Comparison of ENCODE assay signal across 14 cellular contexts in the genomic region with DNA sequence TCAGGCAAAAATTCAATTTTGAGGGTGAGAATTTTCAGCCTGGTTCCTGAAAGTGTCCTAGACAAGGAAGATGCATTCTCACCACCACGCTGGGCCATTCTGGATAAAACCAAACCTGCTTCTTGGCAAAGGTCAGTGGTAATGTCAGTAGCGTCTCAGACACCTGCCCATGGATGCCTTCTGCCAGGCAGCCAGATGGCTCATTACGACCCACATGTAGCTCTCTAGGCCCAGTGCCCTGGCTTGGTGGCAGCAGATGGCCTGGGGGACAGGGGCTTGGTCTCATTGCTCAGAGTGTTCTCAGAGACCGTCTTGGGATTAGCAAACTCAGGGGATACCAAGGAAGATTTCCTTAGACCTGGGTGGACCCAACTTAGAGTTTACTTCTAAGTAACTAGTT.
DNase-seq lines count a peak whose midpoint lies in the region; ATAC-seq and TF ChIP-seq lines count a peak whose summit lies in the region.
"Had no signal": no experiment of that assay in that cellular context is flagged by ENCODE, and none has a peak within 500 bp of the region (broad histone marks: within the 10 kb centered on the region; RNA-seq: fewer than 3 reads in every experiment).

No MANE protein-coding gene starts in this region.

- H3K4me1 ChIP-seq in breast epithelium (peaks cover 27 to 29% of the 10 kb centered on the region in 2 donors), mesendoderm (ENCODE audit: control insufficient read depth, low read depth, low read length) (peaks cover 26% of the 10 kb centered on the region), upper lobe of right lung (peaks cover 37% of the 10 kb centered on the region), upper lobe of left lung (peaks cover 40 to 51% (median 44%) of the 10 kb centered on the region in 4 donors)

- no CpG with 5 or more reads among the region's 4 CpGs for WGBS in mesendoderm (ENCODE audit: extremely low coverage, insufficient coverage, low lambda C conversion rate)
- WGBS in upper lobe of left lung, 2 donors, result 89 to 97% methylated on average over 3 to 4 of the region's 4 CpGs

- ATAC-seq in upper lobe of right lung (no peak), GM21825 (IDR thresholded peaks at IDR 0.05; ENCODE audit: unreplicated experiment) (no peak), upper lobe of left lung (ENCODE audit: low FRiP score in 2 of 2) (no peak)

- H3K36me3 ChIP-seq in breast epithelium, result no peaks in the 10 kb centered on the region
- H3K36me3 ChIP-seq in mesendoderm (ENCODE audit: control insufficient read depth, insufficient read depth, low read length), result no peaks in the 10 kb centered on the region
- H3K36me3 ChIP-seq in upper lobe of right lung, result no peaks in the 10 kb centered on the region
- no peaks in the 10 kb centered on the region for H3K36me3 ChIP-seq in upper lobe of left lung

- H4K5ac ChIP-seq in mesendoderm (ENCODE audit: low read length), result no peak overlapping the region

- H2AK5ac ChIP-seq in mesendoderm (ENCODE audit: low read length), result peak overlapping the region; percentile 68

- intact Hi-C loops in breast epithelium (cut with DNase I; ENCODE audit: low total_unique reads), result no loop called here
- intact Hi-C loops in MCF 10A (cut with micrococcal nuclease), result no loop called here
- intact Hi-C loops in upper lobe of right lung (cut with DNase I), result no loop called here

- no peak for TF ChIP-seq POLR2A in breast epithelium (IDR thresholded peaks at IDR 0.05)
- TF ChIP-seq POLR2A in upper lobe of left lung (IDR thresholded peaks at IDR 0.05), result no peak

- H3K4ac ChIP-seq in mesendoderm (ENCODE audit: low read depth, low read length), result peak overlapping the region; percentile 22

- peaks cover 4% of the 10 kb centered on the region for H3K36me3 Mint-ChIP-seq in MCF 10A (ENCODE audit: insufficient read depth, unreplicated experiment)

- H3K79me1 ChIP-seq in mesendoderm (ENCODE audit: low read length), result no peaks in the 10 kb centered on the region

- no peak overlapping the region for H3K9ac ChIP-seq in mesendoderm (ENCODE audit: low read length)

- H4K8ac ChIP-seq in mesendoderm (ENCODE audit: low read depth, low read length), result no peak overlapping the region

- DNase-seq in breast epithelium (ENCODE audit: low spot score in 2 of 2), result no peak
- no peak for DNase-seq in MCF 10A (ENCODE audit: unreplicated experiment)
- DNase-seq in mesendoderm, result no peak
- DNase-seq in upper lobe of right lung, result no peak
- no peak for DNase-seq in activated gamma-delta T cell treated with Interleukin-2 at 50 U/mL for 16 hours
- DNase-seq in upper lobe of left lung, result no peak
- DNase-seq: central memory CD4-positive, alpha-beta T cell; erythroblast; hypothalamus; NCI-H1092 had no signal

- H3K27ac Mint-ChIP-seq in MCF 10A (ENCODE audit: low read depth, unreplicated experiment), result no peak overlapping the region

- no peak overlapping the region for H3K18ac ChIP-seq in mesendoderm (ENCODE audit: low read length)

- H2BK15ac ChIP-seq in mesendoderm (replicated peaks; ENCODE audit: low read depth), result no peak overlapping the region

- no peak for TF ChIP-seq EP300 in upper lobe of left lung (IDR thresholded peaks at IDR 0.05)

- H3K9me3 Mint-ChIP-seq in MCF 10A (ENCODE audit: unreplicated experiment), result no peaks in the 10 kb centered on the region
- H3K9me3 Mint-ChIP-seq: activated T-helper 1 cell treated with anti-CD3 and anti-CD28 coated beads, Interleukin-12 subunit alpha, Interleukin-12 subunit beta, Interleukin-2, Interleukin-4 antibody, amounts not matched to agents 30 ng/mL and 10 ng/mL and 1 ng/mL, durations not matched to agents 14 hours and 24 hours and 36 hours had no signal

- H3K4me3 Mint-ChIP-seq in MCF 10A (ENCODE audit: unreplicated experiment), result no peak overlapping the region

- TF ChIP-seq CTCF in breast epithelium (IDR thresholded peaks at IDR 0.05) (no peak), MCF 10A (IDR thresholded peaks at IDR 0.05; ENCODE audit: unreplicated experiment) (no peak), VCaP (conservative IDR thresholded peaks at IDR 0.05) (no peak), upper lobe of right lung (IDR thresholded peaks at IDR 0.05) (no peak), upper lobe of left lung (IDR thresholded peaks at IDR 0.05) (no peak)

- H3K4me3 ChIP-seq in breast epithelium (no peak overlapping the region), mesendoderm (ENCODE audit: low read length) (no peak overlapping the region), upper lobe of right lung (no peak overlapping the region), upper lobe of left lung (no peak overlapping the region)
- H3K4me3 ChIP-seq: lung had no signal

- H3K4me1 Mint-ChIP-seq in MCF 10A (ENCODE audit: insufficient read depth, unreplicated experiment), result peaks cover 44% of the 10 kb centered on the region

- H2BK120ac ChIP-seq in mesendoderm (ENCODE audit: low read depth, low read length), result peak overlapping the region; percentile 31

- H3K23ac ChIP-seq in mesendoderm (ENCODE audit: low read length), result no peak overlapping the region

- H3K27me3 ChIP-seq in breast epithelium (no peaks in the 10 kb centered on the region), mesendoderm (ENCODE audit: insufficient read depth, low read length, poor library complexity) (no peaks in the 10 kb centered on the region), upper lobe of right lung (no peaks in the 10 kb centered on the region), upper lobe of left lung (no peaks in the 10 kb centered on the region)

- H3K27ac ChIP-seq in breast epithelium (peak overlapping the region; percentile 73 to 96), VCaP (peak overlapping the region; percentile 91; the same call in 1 of the 2 replicates), mesendoderm (ENCODE audit: low read depth, low read length) (no peak overlapping the region), upper lobe of right lung (peak overlapping the region; percentile 8), upper lobe of left lung (peak overlapping the region in 2 of 4 donors; percentile 85 to 91)

- no peak overlapping the region for H2BK5ac ChIP-seq in mesendoderm (ENCODE audit: low read length)

- no peak overlapping the region for H3K4me2 ChIP-seq in mesendoderm (ENCODE audit: low read length)

- no peaks in the 10 kb centered on the region for H3K27me3 Mint-ChIP-seq in MCF 10A (ENCODE audit: insufficient read depth, unreplicated experiment)

- no peaks in the 10 kb centered on the region for H3K79me2 ChIP-seq in mesendoderm (ENCODE audit: control insufficient read depth, insufficient read depth, low read length)

- POLR2A ChIA-PET in MCF 10A (lab: Yijun Ruan, JAX), result interaction anchor here (0.7 to 9.3 kb wide), 7 partner anchors 8 to 564 kb away, joined by 3 to 222 read pairs (median 94); a partner anchor contains a TSS

- H3K56ac ChIP-seq in mesendoderm (ENCODE audit: low read length), result no peak overlapping the region

- no TSS peak for BruUV-seq in MCF 10A (replicated peaks; lab: Mats Ljungman, UMichigan)

- CTCF ChIA-PET in MCF 10A (lab: Yijun Ruan, JAX), result interaction anchor here (4.4 kb wide), 1 partner anchor 136 kb away, joined by 24 read pairs; no protein-coding TSS in a partner anchor

- H3K9me3 ChIP-seq in breast epithelium (no peaks in the 10 kb centered on the region), upper lobe of right lung (no peaks in the 10 kb centered on the region), upper lobe of left lung (no peaks in the 10 kb centered on the region)
